ENCODE assay signal across 8 cellular contexts in the genomic region with DNA sequence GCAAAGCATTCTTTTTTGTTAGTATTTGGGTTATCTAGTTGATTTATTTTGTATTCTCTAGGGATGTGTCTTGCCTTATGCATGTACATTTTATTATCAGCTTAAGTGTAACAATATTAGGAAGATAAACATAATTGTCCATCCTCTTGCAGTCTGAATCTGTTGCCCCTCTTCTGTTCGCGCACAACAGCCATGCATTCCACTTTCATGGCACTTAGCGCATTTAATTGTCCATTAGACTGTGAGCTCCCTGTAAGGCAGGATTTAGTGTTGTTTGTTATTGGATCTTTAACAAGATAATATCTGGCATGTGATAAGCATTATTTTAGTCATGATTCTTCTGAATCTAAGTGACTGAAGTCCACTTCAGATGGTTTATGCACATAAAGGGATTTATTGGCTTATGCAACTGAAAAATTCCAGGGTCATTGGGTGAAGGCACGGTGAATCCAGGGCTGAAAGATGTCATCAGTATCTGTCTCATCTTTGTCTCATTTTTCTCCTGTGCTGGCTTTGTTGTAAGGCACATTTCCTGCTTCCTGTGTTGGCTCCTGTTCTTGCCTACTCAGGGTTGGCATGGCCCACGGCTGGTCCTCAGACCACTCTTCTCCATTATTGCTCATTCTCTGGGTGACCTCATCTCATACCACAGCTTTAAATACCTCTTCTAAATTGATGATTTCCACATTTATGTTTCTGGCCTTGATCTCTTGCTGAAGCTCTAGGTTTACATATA. TPM values are rescaled to one million over a fixed set of nuclear protein-coding genes. Genes with fewer than 3 reads are reported as not detected.
DNase-seq lines count a peak whose midpoint lies in the region; ATAC-seq, FAIRE-seq and TF ChIP-seq lines count a peak whose summit lies in the region.
"Had no signal": no experiment of that assay in that cellular context is flagged by ENCODE, and none has a peak within 500 bp of the region (broad histone marks: within the 10 kb centered on the region; RNA-seq: fewer than 3 reads in every experiment).

No MANE protein-coding gene starts in this region.

- H2AFZ ChIP-seq in osteoblast (ENCODE audit: low read length), result no peak overlapping the region

- H3K36me3 ChIP-seq in brain microvascular endothelial cell (replicated peaks) (peaks cover 9% of the 10 kb centered on the region), osteoblast (ENCODE audit: insufficient read depth, low read length) (peaks cover 38% of the 10 kb centered on the region)

- peak; percentile 94 for FAIRE-seq in H54 (lab: Jason Lieb, UNC)

- no peak overlapping the region for H3K4me3 Mint-ChIP-seq in naive thymus-derived CD8-positive, alpha-beta T cell

- ATAC-seq in naive thymus-derived CD8-positive, alpha-beta T cell, result no peak

- DNase-seq in H54 (ENCODE audit: insufficient read length, low spot score) (peak; percentile 12), NCI-H2196 (lab: John Stamatoyannopoulos, UW; ENCODE audit: unreplicated experiment) (peak; percentile 66), brain microvascular endothelial cell (no peak), osteoblast (ENCODE audit: insufficient read length, low spot score, missing footprints) (peak; percentile 59), HPDE6-E6E7 (ENCODE audit: extremely low spot score) (no peak), KG1 (lab: John Stamatoyannopoulos, UW) (no peak)
- no peak for DNase-seq in naive thymus-derived CD8-positive, alpha-beta T cell
- DNase-seq: NCI-H1048 had no signal

- no peaks in the 10 kb centered on the region for H3K27me3 ChIP-seq in brain microvascular endothelial cell (replicated peaks)
- no peaks in the 10 kb centered on the region for H3K27me3 ChIP-seq in osteoblast (ENCODE audit: insufficient read depth, low read length)

- H3K4me1 ChIP-seq in osteoblast (ENCODE audit: insufficient read depth, low read length), result peaks cover 26% of the 10 kb centered on the region

- in situ Hi-C loops in brain microvascular endothelial cell (cut with HindIII; ENCODE audit: low pct_ligation_motif_present, low sequenced_read_pairs), result no loop called here

- peaks cover 86% of the 10 kb centered on the region for H3K79me2 ChIP-seq in osteoblast (ENCODE audit: insufficient read depth, low read length)

- H3K36me3 Mint-ChIP-seq in naive thymus-derived CD8-positive, alpha-beta T cell, result peaks cover 14 to 87% (median 37%) of the 10 kb centered on the region in 3 donors

- H3K27ac Mint-ChIP-seq in naive thymus-derived CD8-positive, alpha-beta T cell, result peak overlapping the region in 3 of 10 donors; percentile 6 to 16 (median 13)

- TF ChIP-seq CTCF in brain microvascular endothelial cell (IDR thresholded peaks at IDR 0.05; ENCODE audit: low read depth, low read length, missing control alignments) (no peak), osteoblast (IDR thresholded peaks at IDR 0.05; ENCODE audit: extremely low read depth, low read depth, low read length) (no peak)

- peak overlapping the region; percentile 29 for H3K27ac ChIP-seq in brain microvascular endothelial cell
- H3K27ac ChIP-seq in osteoblast (ENCODE audit: low read depth, low read length), result peak overlapping the region; percentile 84

- peak overlapping the region; percentile 58 for H3K4me2 ChIP-seq in osteoblast (ENCODE audit: insufficient read depth, low read length)

- POLR2A ChIA-PET in naive thymus-derived CD8-positive, alpha-beta T cell (lab: Charles Lee), result no interaction called here

- no peaks in the 10 kb centered on the region for H3K9me3 Mint-ChIP-seq in naive thymus-derived CD8-positive, alpha-beta T cell

- H3K4me3 ChIP-seq in brain microvascular endothelial cell (ENCODE audit: low read depth, low read length), result no peak overlapping the region
- H3K4me3 ChIP-seq in osteoblast (ENCODE audit: insufficient read depth, low read length), result no peak overlapping the region

- H4K20me1 ChIP-seq in osteoblast (ENCODE audit: insufficient read depth, low read length), result peaks cover 35% of the 10 kb centered on the region

- H3K9me3 ChIP-seq in osteoblast (ENCODE audit: low read depth, low read length), result no peaks in the 10 kb centered on the region

- H3K4me1 Mint-ChIP-seq in naive thymus-derived CD8-positive, alpha-beta T cell, result peaks cover 13 to 29% (median 17%) of the 10 kb centered on the region in 4 donors

- no peak for TF ChIP-seq POLR2A in H54 (IDR thresholded peaks at IDR 0.05; ENCODE audit: low read depth, low read length)

- H3K27me3 Mint-ChIP-seq in naive thymus-derived CD8-positive, alpha-beta T cell, result no peaks in the 10 kb centered on the region

RNA-seq across cellular contexts. Expression of gene ATXN10, which starts 37.5 kb away (rescaled TPM):
- total RNA-seq in osteoblast, result 130 and 138 TPM in 2 replicates
- 10 to 100 TPM; 77.4 to 78.0 TPM for total RNA-seq in naive thymus-derived CD8-positive, alpha-beta T cell
- 100 to 1,000 TPM in 1 of 3 donors, 10 to 100 TPM in 2; 91.1 to 117 (median 96.0) TPM for polyA plus RNA-seq in naive thymus-derived CD8-positive, alpha-beta T cell

Comparison
In these comparisons a context has a peak if more than half of its experiments do, and no peak if none do; other contexts are left out.
1. DNase-seq: peak in H54 (single experiment), NCI-H2196 (single experiment) and osteoblast (single experiment); none in brain microvascular endothelial cell (single experiment), HPDE6-E6E7 (single experiment), KG1 (single experiment) and naive thymus-derived CD8-positive, alpha-beta T cell (0 of 10).